ENCODE assay signal across 25 cellular contexts in genomic region chrX:155985208-155985607, GRCh38. TPM values are rescaled to one million over a fixed set of nuclear protein-coding genes. Genes with fewer than 3 reads are reported as not detected.
A peak's percentile ranks its signal among the peaks of the same experiment; 100 is the strongest.
DNase-seq lines count a peak whose midpoint lies in the region; ATAC-seq, FAIRE-seq and TF ChIP-seq lines count a peak whose summit lies in the region.
"Had no signal": no experiment of that assay in that cellular context is flagged by ENCODE, and none has a peak within 500 bp of the region (broad histone marks: within the 10 kb centered on the region; RNA-seq: fewer than 3 reads in every experiment).

No MANE protein-coding gene starts in this region.

- no peak for FAIRE-seq in HepG2 (lab: Jason Lieb, UNC)
- FAIRE-seq: A204.1, GM12878, GM18507 had no signal

- H3K27me3 ChIP-seq in HepG2 (ENCODE audit: control insufficient read depth in 1 of 2, insufficient read depth in 2 of 2, low read length in 2 of 2), result no peaks in the 10 kb centered on the region
- H3K27me3 ChIP-seq in right lobe of liver, result no peaks in the 10 kb centered on the region
- H3K27me3 ChIP-seq in colonic mucosa, result no peaks in the 10 kb centered on the region
- H3K27me3 ChIP-seq in H7 (ENCODE audit: control insufficient read depth, insufficient read depth, low read length), result no peaks in the 10 kb centered on the region
- H3K27me3 ChIP-seq: BLaER1 had no signal

- no peak overlapping the region for H3K27ac ChIP-seq in HepG2 (ENCODE audit: extremely low read length, insufficient read depth, low read length)
- no peak overlapping the region for H3K27ac ChIP-seq in right lobe of liver
- H3K27ac ChIP-seq in colonic mucosa, result no peak overlapping the region
- H3K27ac ChIP-seq: 22Rv1, BLaER1, C4-2B had no signal

- H2AFZ ChIP-seq in HepG2 (ENCODE audit: low read length), result no peak overlapping the region
- H2AFZ ChIP-seq: GM23338 had no signal

- H3K36me3 ChIP-seq in HepG2 (replicated peaks in 1 of 2; ENCODE audit: control insufficient read depth in 1 of 2, insufficient read depth in 2 of 2, low read length in 2 of 2) (no peaks in the 10 kb centered on the region), right lobe of liver (no peaks in the 10 kb centered on the region), colonic mucosa (no peaks in the 10 kb centered on the region), mucosa of descending colon (ENCODE audit: low read depth) (no peaks in the 10 kb centered on the region), H7 (replicated peaks; ENCODE audit: control insufficient read depth, insufficient read depth, low read length) (no peaks in the 10 kb centered on the region)
- H3K36me3 ChIP-seq: BLaER1, HAP-1 had no signal

- CTCF ChIA-PET in HepG2 (lab: Yijun Ruan, JAX; ENCODE audit: low intra/inter-chr PET ratio, low total read pairs), result no interaction called here

- TF ChIP-seq CTCF in HepG2 (CRISPR knock-in tag; IDR thresholded peaks at IDR 0.05) (no peak), right lobe of liver (IDR thresholded peaks at IDR 0.05) (no peak), colonic mucosa (IDR thresholded peaks at IDR 0.05) (no peak), mucosa of descending colon (IDR thresholded peaks at IDR 0.05) (no peak)

- 0% methylated on average over 2 of the region's 2 CpGs for WGBS in HepG2 (ENCODE audit: low lambda C conversion rate)
- WGBS in right lobe of liver (ENCODE audit: insufficient coverage, low coverage, low lambda C conversion rate, missing lambda C conversion rate), result 46% methylated on average over 2 of the region's 2 CpGs

- no peak for TF ChIP-seq RAD21 in HepG2 (CRISPR knock-in tag; IDR thresholded peaks at IDR 0.05)

- H3K4me1 ChIP-seq in HepG2 (ENCODE audit: insufficient read depth, low read length), result peaks cover 11% of the 10 kb centered on the region; the same call in 1 of the 2 replicates
- H3K4me1 ChIP-seq in right lobe of liver, result no peaks in the 10 kb centered on the region
- no peaks in the 10 kb centered on the region for H3K4me1 ChIP-seq in colonic mucosa
- H3K4me1 ChIP-seq in mucosa of descending colon (ENCODE audit: low read depth), result no peaks in the 10 kb centered on the region
- H3K4me1 ChIP-seq: BLaER1, HAP-1 had no signal

- H3K9ac ChIP-seq in HepG2 (ENCODE audit: insufficient read depth, low read depth, low read length) (no peak overlapping the region), colonic mucosa (ENCODE audit: low read depth in 2 of 2, low read length in 2 of 2) (no peak overlapping the region)
- H3K9ac ChIP-seq: BLaER1 had no signal

- POLR2A ChIA-PET in HepG2 (lab: Yijun Ruan, JAX), result no interaction called here

- ATAC-seq in HepG2 (no peak), right lobe of liver (no peak), mucosa of descending colon (peak; percentile 88)
- ATAC-seq: GM12878, GM23338 had no signal

- peaks cover 88% of the 10 kb centered on the region for H3K9me3 ChIP-seq in HepG2 (ENCODE audit: low read length)
- H3K9me3 ChIP-seq in right lobe of liver, result no peaks in the 10 kb centered on the region
- H3K9me3 ChIP-seq in colonic mucosa, result no peaks in the 10 kb centered on the region
- peaks cover 12% of the 10 kb centered on the region for H3K9me3 ChIP-seq in mucosa of descending colon
- H3K9me3 ChIP-seq: HAP-1 had no signal

- DNase-seq in HepG2 (ENCODE audit: low spot score) (no peak), right lobe of liver (no peak), colonic mucosa (peak; percentile 29), mucosa of descending colon (peak in 1 of 3 donors; percentile 27), DMS153 (lab: John Stamatoyannopoulos, UW) (no peak), COLO668 (lab: John Stamatoyannopoulos, UW; ENCODE audit: unreplicated experiment) (no peak), LoVo (ENCODE audit: low spot score) (no peak), H7 (no peak)
- DNase-seq: CD4-positive, CD25-positive, alpha-beta regulatory T cell; CD8-positive, alpha-beta memory T cell; COR-L47; DMS79; EL; GDM1; HFFc6 had no signal

- intact Hi-C loops in HepG2 (cut with micrococcal nuclease; ENCODE audit: unreplicated experiment), result no loop called here
- intact Hi-C loops in right lobe of liver (cut with DNase I), result no loop called here
- intact Hi-C loops in colonic mucosa (cut with DNase I), result no loop called here
- intact Hi-C loops in mucosa of descending colon (cut with DNase I, micrococcal nuclease), result no loop called here

- H4K20me1 ChIP-seq in HepG2 (ENCODE audit: insufficient read depth, low read length), result no peaks in the 10 kb centered on the region
- H4K20me1 ChIP-seq: BLaER1 had no signal

- BruUV-seq in HepG2 (replicated peaks; lab: Mats Ljungman, UMichigan), result no TSS peak

- no peak for TF ChIP-seq POLR2A in HepG2 (IDR thresholded peaks at IDR 0.05; ENCODE audit: insufficient read depth in 1 of 2, low read depth in 2 of 2, low read length in 2 of 2)
- no peak for TF ChIP-seq POLR2A in right lobe of liver (IDR thresholded peaks at IDR 0.05)

- H3K79me2 ChIP-seq in HepG2 (ENCODE audit: insufficient read depth, low read length), result no peaks in the 10 kb centered on the region

- no peak overlapping the region for H3K4me2 ChIP-seq in HepG2 (ENCODE audit: low read depth, low read length)
- H3K4me2 ChIP-seq: BLaER1, GM23338 had no signal

- in situ Hi-C loops in HepG2 (cut with HindIII; ENCODE audit: extremely low pct_ligation_motif_present, low pct_unique_long_range_greater_than_20kb), result no loop called here

- H3K4me3 ChIP-seq in HepG2 (replicated peaks in 1 of 3; ENCODE audit: insufficient read depth in 1 of 3, low read depth in 2 of 3, low read length in 3 of 3) (no peak overlapping the region), right lobe of liver (no peak overlapping the region), colonic mucosa (no peak overlapping the region), mucosa of descending colon (no peak overlapping the region), H7 (ENCODE audit: insufficient read depth, low read depth, low read length) (no peak overlapping the region)
- H3K4me3 ChIP-seq: BLaER1, GM12878, GM23338, HAP-1 had no signal

- TF ChIP-seq EP300 in HepG2 (IDR thresholded peaks at IDR 0.05; ENCODE audit: low read depth in 2 of 2, low read length in 2 of 2) (no peak), HepG2 (CRISPR knock-in tag; IDR thresholded peaks at IDR 0.05; ENCODE audit: borderline replicate concordance) (no peak)

TF ChIP-seq in HepG2, 621 proteins besides CTCF, POLR2A, EP300 and RAD21 (continues in another document):
- TF ChIP-seq REXO4 (CRISPR knock-in tag; IDR thresholded peaks at IDR 0.05; ENCODE audit: borderline replicate concordance), result no peak
- TF ChIP-seq ZMAT3 (CRISPR knock-in tag; conservative IDR thresholded peaks at IDR 0.05), result no peak
- no peak for TF ChIP-seq ZNF780A (CRISPR knock-in tag; IDR thresholded peaks at IDR 0.05)
- TF ChIP-seq, protein P1, sequence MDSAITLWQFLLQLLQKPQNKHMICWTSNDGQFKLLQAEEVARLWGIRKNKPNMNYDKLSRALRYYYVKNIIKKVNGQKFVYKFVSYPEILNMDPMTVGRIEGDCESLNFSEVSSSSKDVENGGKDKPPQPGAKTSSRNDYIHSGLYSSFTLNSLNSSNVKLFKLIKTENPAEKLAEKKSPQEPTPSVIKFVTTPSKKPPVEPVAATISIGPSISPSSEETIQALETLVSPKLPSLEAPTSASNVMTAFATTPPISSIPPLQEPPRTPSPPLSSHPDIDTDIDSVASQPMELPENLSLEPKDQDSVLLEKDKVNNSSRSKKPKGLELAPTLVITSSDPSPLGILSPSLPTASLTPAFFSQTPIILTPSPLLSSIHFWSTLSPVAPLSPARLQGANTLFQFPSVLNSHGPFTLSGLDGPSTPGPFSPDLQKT (CRISPR knock-in tag; IDR thresholded peaks at IDR 0.05; ENCODE audit: borderline replicate concordance), result no peak
- TF ChIP-seq PBX2 (CRISPR knock-in tag; IDR thresholded peaks at IDR 0.05), result no peak

RNA-seq across cellular contexts. Expression of gene IL9R, which starts 12.3 kb away (rescaled TPM):
- total RNA-seq in HepG2 (2016; rRNA removed; fragmentation: Illumina TruSeq; extraction: Trizol) (not detected in 2 replicates), right lobe of liver (under 1 TPM in 3 of 6 experiments, not detected in 3; 0.18 to 0.37 (median 0.18) TPM), colonic mucosa (under 1 TPM; 0.42 to 0.50 TPM), mucosa of descending colon (1 to 10 TPM in 2 of 3 donors, under 1 TPM in 1; 0.63 to 2.4 (median 1.0) TPM)
- not detected in 2 replicates for total RNA-seq in HepG2 (2016; cell fraction: cytosol; rRNA removed; fragmentation: Illumina TruSeq; extraction: Trizol; ENCODE audit: low read depth)
- total RNA-seq in HepG2 (2016; cell fraction: insoluble cytoplasmic fraction; rRNA removed; fragmentation: Illumina TruSeq; extraction: Trizol), result not detected in 2 replicates
- total RNA-seq in HepG2 (2016; cell fraction: membrane; rRNA removed; fragmentation: Illumina TruSeq; extraction: Trizol), result not detected in 2 replicates
- not detected in 2 replicates for total RNA-seq in HepG2 (2016; cell fraction: nucleus; rRNA removed; fragmentation: Illumina TruSeq; extraction: Trizol)
- 0.05 TPM in 1 of 2 replicates, not detected in the other for polyA plus RNA-seq in HepG2 (2011; rRNA removed)
- 0.03 TPM in 1 of 2 replicates, not detected in the other for polyA plus RNA-seq in HepG2 (2011; cell fraction: cytosol; rRNA removed)
- polyA plus RNA-seq in HepG2 (2011; cell fraction: nucleus; rRNA removed), result 0.12 and 0.16 TPM in 2 replicates
- polyA plus RNA-seq in HepG2 (2012), result not detected in 2 replicates
- polyA plus RNA-seq in HepG2 (2016; cell fraction: cytosol; fragmentation: Illumina TruSeq; extraction: Trizol; ENCODE audit: low read depth), result not detected in 2 replicates
- not detected in 2 replicates for polyA plus RNA-seq in HepG2 (2016; cell fraction: insoluble cytoplasmic fraction; fragmentation: Illumina TruSeq; extraction: Trizol; ENCODE audit: low read depth)
- polyA plus RNA-seq in HepG2 (2016; cell fraction: membrane; fragmentation: Illumina TruSeq; extraction: Trizol; ENCODE audit: low read depth), result not detected in 2 replicates
- 0.23 and 0.38 TPM in 2 replicates for polyA plus RNA-seq in HepG2 (2016; cell fraction: nucleus; fragmentation: Illumina TruSeq; extraction: Trizol; ENCODE audit: insufficient read depth, low read depth)
- 0.06 TPM in 1 of 2 replicates, not detected in the other for polyA minus RNA-seq in HepG2 (2011; rRNA and poly(A)+ RNA removed; ENCODE audit: low replicate concordance)
- polyA minus RNA-seq in HepG2 (2011; cell fraction: cytosol; rRNA and poly(A)+ RNA removed), result not detected in 2 replicates
- polyA minus RNA-seq in HepG2 (2011; cell fraction: nucleus; rRNA and poly(A)+ RNA removed), result not detected in 2 replicates
- 0.17 and 0.78 TPM in 2 replicates for total RNA-seq in H7 (2014; rRNA removed; shearing (Covaris generic))
- total RNA-seq: H4 had no signal
- polyA plus RNA-seq: AG04450 had no signal
